ENCODE assay signal across 8 cellular contexts in genomic region chr18:51211552-51211951, GRCh38. TPM values are rescaled to one million over a fixed set of nuclear protein-coding genes. Genes with fewer than 3 reads are reported as not detected.
DNase-seq lines count a peak whose midpoint lies in the region; ATAC-seq and TF ChIP-seq lines count a peak whose summit lies in the region.

No MANE protein-coding gene starts in this region.

- TF ChIP-seq CTCF in GM06990 (IDR thresholded peaks at IDR 0.05; ENCODE audit: insufficient read depth, low read length, poor library complexity, severe bottlenecking): no peak
- no peak for TF ChIP-seq CTCF in HL-60 (IDR thresholded peaks at IDR 0.05; ENCODE audit: insufficient read depth, low read length)
- no peak for TF ChIP-seq CTCF in ovary (IDR thresholded peaks at IDR 0.05)

- no peaks in the 10 kb centered on the region for H3K27me3 Mint-ChIP-seq in activated T-cell treated with anti-CD3 and anti-CD28 coated beads, Interleukin-2, amount 50 U/mL, for 72 hours (ENCODE audit: low read depth)

- no peaks in the 10 kb centered on the region for H3K36me3 ChIP-seq in GM06990 (ENCODE audit: control insufficient read depth, insufficient read depth, low read length)
- no peaks in the 10 kb centered on the region for H3K36me3 ChIP-seq in ovary

- H3K27ac Mint-ChIP-seq in activated T-cell treated with anti-CD3 and anti-CD28 coated beads, Interleukin-2, amount 50 U/mL, for 72 hours: peak overlapping the region; percentile 71

- peak overlapping the region; percentile 23 to 71 for H3K4me3 Mint-ChIP-seq in activated T-cell treated with anti-CD3 and anti-CD28 coated beads, Interleukin-2, amount 50 U/mL, for 72 hours

- 52 to 62% (median 53%) methylated on average over 4 of the region's 4 CpGs for WGBS in ovary, 3 donors

- intact Hi-C loops in ovary (cut with DNase I): no loop called here

- TF ChIP-seq EP300 in ovary (IDR thresholded peaks at IDR 0.05): no peak

- H3K9me3 ChIP-seq in ovary: no peaks in the 10 kb centered on the region

- TF ChIP-seq POLR2A in ovary (IDR thresholded peaks at IDR 0.05): no peak

- peaks cover 0 to 3% of the 10 kb centered on the region in 2 donors for H3K9me3 Mint-ChIP-seq in activated T-cell treated with anti-CD3 and anti-CD28 coated beads, Interleukin-2, amount 50 U/mL, for 72 hours

- H3K36me3 Mint-ChIP-seq in activated T-cell treated with anti-CD3 and anti-CD28 coated beads, Interleukin-2, amount 50 U/mL, for 72 hours (ENCODE audit: insufficient read depth in 2 of 2): peaks cover 0 to 2% of the 10 kb centered on the region in 2 donors

- H3K4me1 ChIP-seq in ovary (ENCODE audit: insufficient read depth): no peaks in the 10 kb centered on the region

- peak overlapping the region; percentile 76 for H3K27ac ChIP-seq in HL-60 (replicated peaks)
- no peak overlapping the region for H3K27ac ChIP-seq in ovary

- H3K27me3 ChIP-seq in GM06990 (replicated peaks; ENCODE audit: control insufficient read depth, insufficient read depth, low read length) (no peaks in the 10 kb centered on the region), HL-60 (ENCODE audit: insufficient read depth, poor library complexity, severe bottlenecking) (no peaks in the 10 kb centered on the region), ovary (no peaks in the 10 kb centered on the region)

- no peak overlapping the region for H3K4me3 ChIP-seq in GM06990 (replicated peaks; ENCODE audit: low read depth, low read length)
- no peak overlapping the region for H3K4me3 ChIP-seq in HL-60 (replicated peaks; ENCODE audit: insufficient read depth, low read length)
- H3K4me3 ChIP-seq in ovary: no peak overlapping the region

- DNase-seq in GM06990 (ENCODE audit: extremely low read depth, insufficient read length) (peak; percentile 55), HL-60 (ENCODE audit: low read depth in 1 of 2, low spot score in 1 of 2) (peak; percentile 98 to 100), kidney tubule cell (ENCODE audit: low spot score) (peak; percentile 43), HuH-7.5 (ENCODE audit: low spot score) (no peak), NCI-H2196 treated with DMSO at 0.1 percent for 48 hours (lab: John Stamatoyannopoulos, UW; ENCODE audit: unreplicated experiment) (no peak), ovary (no peak)
- DNase-seq in activated T-cell treated with anti-CD3 and anti-CD28 coated beads, Interleukin-2, amount 50 U/mL, for 72 hours: peak; percentile 67 to 78

- peak; percentile 93 for ATAC-seq in GM21447 (IDR thresholded peaks at IDR 0.05; ENCODE audit: unreplicated experiment)
- peak; percentile 94 to 95 for ATAC-seq in activated T-cell treated with anti-CD3 and anti-CD28 coated beads, Interleukin-2, amount 50 U/mL, for 72 hours (replicated peaks in 1 of 2)

- H3K4me1 Mint-ChIP-seq in activated T-cell treated with anti-CD3 and anti-CD28 coated beads, Interleukin-2, amount 50 U/mL, for 72 hours (ENCODE audit: low read depth): peaks cover 14% of the 10 kb centered on the region

RNA-seq across cellular contexts. Expression of gene MEX3C, which starts 14.1 kb away (rescaled TPM):
- 10 to 100 TPM; 85.0 to 94.5 TPM for total RNA-seq in activated T-cell treated with anti-CD3 and anti-CD28 coated beads, Interleukin-2, amount 50 U/mL, for 72 hours
- total RNA-seq in ovary: 10 to 100 TPM; 21.6 to 47.4 (median 33.0) TPM
- 10 to 100 TPM; 18.1 to 40.5 TPM for polyA plus RNA-seq in ovary

Comparison
In these comparisons a context has a peak if more than half of its experiments do, and no peak if none do; other contexts are left out.
1. DNase-seq: peak in GM06990 (single experiment), HL-60 (2 of 2), activated T-cell treated with anti-CD3 and anti-CD28 coated beads, Interleukin-2, amount 50 U/mL, for 72 hours (2 of 2) and kidney tubule cell (single experiment); none in HuH-7.5 (single experiment), NCI-H2196 treated with DMSO at 0.1 percent for 48 hours (single experiment) and ovary (0 of 5).